In the genomic region with DNA sequence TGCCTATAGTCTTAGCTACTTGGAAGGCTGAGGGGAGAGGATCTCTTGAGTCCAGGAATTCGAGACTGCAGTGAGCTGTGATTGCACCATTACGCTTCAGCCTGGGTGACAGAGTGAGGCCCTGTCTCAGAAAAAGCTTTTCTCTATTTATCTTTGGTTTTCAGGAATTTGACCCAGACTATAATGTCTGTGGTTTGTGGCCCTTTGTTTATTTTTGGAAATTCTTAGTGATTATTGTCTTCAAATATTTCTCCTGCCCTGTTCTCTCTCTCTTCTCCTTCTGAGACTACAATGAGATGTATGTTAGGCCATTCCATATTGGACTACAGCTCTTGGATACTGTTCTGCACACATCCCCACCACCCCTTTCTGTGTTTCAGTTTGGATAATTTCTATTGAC, we compare ENCODE assay signal across 19 cellular contexts. TPM values are rescaled to one million over a fixed set of nuclear protein-coding genes. Genes with fewer than 3 reads are reported as not detected.
DNase-seq lines count a peak whose midpoint lies in the region; ATAC-seq, FAIRE-seq and TF ChIP-seq lines count a peak whose summit lies in the region.
"Had no signal": no experiment of that assay in that cellular context is flagged by ENCODE, and none has a peak within 500 bp of the region (broad histone marks: within the 10 kb centered on the region; RNA-seq: fewer than 3 reads in every experiment).

No MANE protein-coding gene starts in this region.

- 16% methylated on average over 2 of the region's 2 CpGs for WGBS in A549 (ENCODE audit: missing lambda C conversion rate)
- WGBS in mesenchymal stem cell, result 10% methylated on average over 2 of the region's 2 CpGs
- WGBS in mesendoderm (ENCODE audit: extremely low coverage, insufficient coverage, low lambda C conversion rate), result no CpG with 5 or more reads among the region's 2 CpGs

- peak in 1 of 2 experiments; percentile 24; a peak in 1 of 5 replicates for TF ChIP-seq EP300 in A549 (IDR thresholded peaks at IDR 0.05)

- H3K36me3 ChIP-seq in adipocyte (ENCODE audit: control insufficient read depth, insufficient read depth, low read length, severe bottlenecking), result no peaks in the 10 kb centered on the region
- no peaks in the 10 kb centered on the region for H3K36me3 ChIP-seq in mesenchymal stem cell (ENCODE audit: control insufficient read depth in 1 of 2, insufficient read depth in 2 of 2, low read depth in 1 of 2, low read length in 2 of 2)
- H3K36me3 ChIP-seq in mesendoderm (ENCODE audit: control insufficient read depth, insufficient read depth, low read length), result no peaks in the 10 kb centered on the region

- no peak for FAIRE-seq in A549 (lab: Jason Lieb, UNC)
- FAIRE-seq: D721Med had no signal

- no peak overlapping the region for H3K9ac ChIP-seq in adipocyte (ENCODE audit: low read length)
- no peak overlapping the region for H3K9ac ChIP-seq in mesenchymal stem cell (ENCODE audit: low read length)
- H3K9ac ChIP-seq in mesendoderm (ENCODE audit: low read length), result no peak overlapping the region

- POLR2A ChIA-PET in A549 (lab: Yijun Ruan, JAX), result no interaction called here

- H3K79me1 ChIP-seq in mesenchymal stem cell (replicated peaks; ENCODE audit: low read length, poor library complexity, severe bottlenecking) (no peaks in the 10 kb centered on the region), mesendoderm (ENCODE audit: low read length) (no peaks in the 10 kb centered on the region)

- H4K8ac ChIP-seq in mesenchymal stem cell (ENCODE audit: low read length), result no peak overlapping the region
- H4K8ac ChIP-seq in mesendoderm (ENCODE audit: low read depth, low read length), result no peak overlapping the region

- H3K14ac ChIP-seq in mesenchymal stem cell (ENCODE audit: low read length in 2 of 2), result no peak overlapping the region

- CTCF ChIA-PET in A549 (lab: Yijun Ruan, JAX), result interaction anchor here (1.1 to 4.2 kb wide), 5 partner anchors 8 to 104 kb away, joined by 3 to 32 read pairs (median 3); no protein-coding TSS in a partner anchor

- H3K23ac ChIP-seq in mesenchymal stem cell (ENCODE audit: low read length in 2 of 2) (no peak overlapping the region), mesendoderm (ENCODE audit: low read length) (no peak overlapping the region)

- H2BK5ac ChIP-seq in mesenchymal stem cell (ENCODE audit: low read depth, low read length, poor library complexity, severe bottlenecking), result no peak overlapping the region
- no peak overlapping the region for H2BK5ac ChIP-seq in mesendoderm (ENCODE audit: low read length)

- no peaks in the 10 kb centered on the region for H3K79me2 ChIP-seq in mesendoderm (ENCODE audit: control insufficient read depth, insufficient read depth, low read length)

- H2AFZ ChIP-seq in mesenchymal stem cell (ENCODE audit: low read depth, low read length), result no peak overlapping the region

- no peak for TF ChIP-seq RAD21 in A549 (conservative IDR thresholded peaks at IDR 0.05 in 1 of 2, IDR thresholded peaks at IDR 0.05 in 1 of 2)

- no peak overlapping the region for H4K91ac ChIP-seq in mesenchymal stem cell (ENCODE audit: low read length)

- H3K27ac ChIP-seq in A549 (peak overlapping the region; percentile 46 to 65; a peak in 4 of 6 replicates), mesenchymal stem cell (ENCODE audit: low read length, poor library complexity, severe bottlenecking) (no peak overlapping the region), mesendoderm (ENCODE audit: low read depth, low read length) (no peak overlapping the region)

- no peak overlapping the region for H3K56ac ChIP-seq in mesendoderm (ENCODE audit: low read length)

- no peak overlapping the region for H3K4me3 ChIP-seq in A549
- no peak overlapping the region for H3K4me3 ChIP-seq in adipocyte (ENCODE audit: low read length)
- no peak overlapping the region for H3K4me3 ChIP-seq in mesenchymal stem cell (ENCODE audit: insufficient read depth in 1 of 2, low read depth in 1 of 2, low read length in 2 of 2)
- no peak overlapping the region for H3K4me3 ChIP-seq in mesendoderm (ENCODE audit: low read length)

- H4K5ac ChIP-seq in mesendoderm (ENCODE audit: low read length), result no peak overlapping the region

- no peak overlapping the region for H3K4ac ChIP-seq in mesenchymal stem cell (ENCODE audit: low read depth in 1 of 2, low read length in 2 of 2)
- no peak overlapping the region for H3K4ac ChIP-seq in mesendoderm (ENCODE audit: low read depth, low read length)

- H2BK120ac ChIP-seq in mesenchymal stem cell (ENCODE audit: low read depth, low read length), result no peak overlapping the region
- H2BK120ac ChIP-seq in mesendoderm (ENCODE audit: low read depth, low read length), result no peak overlapping the region

- no peak overlapping the region for H2BK12ac ChIP-seq in mesenchymal stem cell (ENCODE audit: low read length in 2 of 2)

- H3K4me1 ChIP-seq in A549 (peaks cover 26% of the 10 kb centered on the region), adipocyte (ENCODE audit: control insufficient read depth, insufficient read depth, low read length) (no peaks in the 10 kb centered on the region), mesenchymal stem cell (ENCODE audit: control insufficient read depth, insufficient read depth, low read depth, low read length) (no peaks in the 10 kb centered on the region), mesendoderm (ENCODE audit: control insufficient read depth, low read depth, low read length) (no peaks in the 10 kb centered on the region)

- no peak for TF ChIP-seq POLR2A in A549 (IDR thresholded peaks at IDR 0.05; ENCODE audit: low read length)

- peak in 1 of 2 experiments; percentile 75 for DNase-seq in A549 (ENCODE audit: low read depth in 1 of 2, low spot score in 1 of 2)
- DNase-seq in GM04503 (ENCODE audit: low read depth), result peak; percentile 27
- peak; percentile 20 for DNase-seq in adipocyte (ENCODE audit: low read depth)
- peak; percentile 44 for DNase-seq in mesenchymal stem cell
- no peak for DNase-seq in GF-D8 (lab: John Stamatoyannopoulos, UW)
- DNase-seq in mesendoderm, result no peak
- DNase-seq in posterior vena cava (ENCODE audit: low spot score), result no peak
- DNase-seq in amygdala (lab: John Stamatoyannopoulos, UW), result no peak
- DNase-seq: CD4-positive, CD25-positive, alpha-beta regulatory T cell; DMS79 treated with DMSO at 0.1 percent for 48 hours; KBM-7; NCI-H1092 treated with DMSO at 0.1 percent for 48 hours; NCI-H1694; NCI-H2107; NCI-H345 had no signal

- H3K27me3 ChIP-seq in adipocyte (replicated peaks; ENCODE audit: control insufficient read depth, insufficient read depth, low read length), result peaks cover 44% of the 10 kb centered on the region
- peaks cover 30 to 57% of the 10 kb centered on the region in 2 experiments for H3K27me3 ChIP-seq in mesenchymal stem cell (ENCODE audit: control insufficient read depth in 1 of 2, insufficient read depth in 1 of 2, low read length in 2 of 2)
- no peaks in the 10 kb centered on the region for H3K27me3 ChIP-seq in mesendoderm (ENCODE audit: insufficient read depth, low read length, poor library complexity)

- H3K18ac ChIP-seq in mesenchymal stem cell (ENCODE audit: low read depth in 1 of 2, low read length in 2 of 2) (no peak overlapping the region), mesendoderm (ENCODE audit: low read length) (no peak overlapping the region)

- ATAC-seq in A549, result peak; percentile 32 to 62; a peak in 4 of 6 replicates

- no peak overlapping the region for H2BK15ac ChIP-seq in mesenchymal stem cell (ENCODE audit: low read depth, poor library complexity, severe bottlenecking)
- no peak overlapping the region for H2BK15ac ChIP-seq in mesendoderm (replicated peaks; ENCODE audit: low read depth)

- intact Hi-C loops in posterior vena cava (cut with DNase I), result no loop called here

- H3K4me2 ChIP-seq in A549, result peak overlapping the region; percentile 21
- H3K4me2 ChIP-seq in mesenchymal stem cell (ENCODE audit: low read length, poor library complexity, severe bottlenecking), result no peak overlapping the region
- H3K4me2 ChIP-seq in mesendoderm (ENCODE audit: low read length), result no peak overlapping the region

- H2AK5ac ChIP-seq in mesenchymal stem cell (ENCODE audit: low read length, severe bottlenecking), result no peak overlapping the region
- no peak overlapping the region for H2AK5ac ChIP-seq in mesendoderm (ENCODE audit: low read length)

- no peak for TF ChIP-seq CTCF in A549 (IDR thresholded peaks at IDR 0.05)

- H3K9me3 ChIP-seq in A549 (no peaks in the 10 kb centered on the region), adipocyte (ENCODE audit: control insufficient read depth, low read length) (no peaks in the 10 kb centered on the region), mesenchymal stem cell (ENCODE audit: control insufficient read depth, low read length) (peaks cover 5% of the 10 kb centered on the region)

RNA-seq across cellular contexts. Expression of gene MUC12, which starts 4.7 kb away (rescaled TPM):
- 1.2 and 1.8 TPM in 2 replicates for polyA plus RNA-seq in A549 (2011; rRNA removed)
- 6.2 and 8.2 TPM in 2 replicates for polyA plus RNA-seq in A549 (2012; cell fraction: cytosol; rRNA removed)
- polyA plus RNA-seq in A549 (2012; cell fraction: nucleus; rRNA removed), result 9.4 and 10.5 TPM in 2 replicates
- polyA plus RNA-seq in A549 (2017; fragmentation: RNase III; extraction: RNeasy Plus Mini Kit Qiagen cat#74134 plus additional on column Dnase treatment), result 2.0 to 2.7 TPM (median 2.4 TPM) in 3 replicates
- polyA minus RNA-seq in A549 (2011; rRNA and poly(A)+ RNA removed), result 0.95 and 1.2 TPM in 2 replicates
- polyA plus RNA-seq in mesenchymal stem cell (2013, experiment 1 of 2), result 11.3 TPM
- 14.2 TPM for polyA plus RNA-seq in mesenchymal stem cell (2013, experiment 2 of 2)
- 4.6 TPM for polyA plus RNA-seq in mesendoderm (2013, experiment 1 of 2)
- polyA plus RNA-seq in mesendoderm (2013, experiment 2 of 2), result 5.6 TPM
- 1 to 10 TPM in 1 of 2 donors, under 1 TPM in 1; 0.62 to 1.5 TPM for total RNA-seq in posterior vena cava
- total RNA-seq: CD4-positive, CD25-positive, alpha-beta regulatory T cell; MCF 10A; SK-MEL-5 had no signal

RNA-seq across cellular contexts. Expression of gene MUC3A, which starts 24.7 kb away (rescaled TPM):
- polyA plus RNA-seq in A549 (2011; rRNA removed), result 4.0 and 4.4 TPM in 2 replicates
- 14.4 and 16.7 TPM in 2 replicates for polyA plus RNA-seq in A549 (2012; cell fraction: cytosol; rRNA removed)
- polyA plus RNA-seq in A549 (2012; cell fraction: nucleus; rRNA removed), result 12.0 and 15.4 TPM in 2 replicates
- 6.9 to 8.1 TPM (median 7.3 TPM) in 3 replicates for polyA plus RNA-seq in A549 (2017; fragmentation: RNase III; extraction: RNeasy Plus Mini Kit Qiagen cat#74134 plus additional on column Dnase treatment)
- 5.3 and 5.7 TPM in 2 replicates for polyA minus RNA-seq in A549 (2011; rRNA and poly(A)+ RNA removed)
- 0.25 TPM for polyA plus RNA-seq in mesenchymal stem cell (2013, experiment 1 of 2)
- polyA plus RNA-seq in mesenchymal stem cell (2013, experiment 2 of 2), result 0.37 TPM
- 75.9 TPM for polyA plus RNA-seq in mesendoderm (2013, experiment 1 of 2)
- polyA plus RNA-seq in mesendoderm (2013, experiment 2 of 2), result 72.9 TPM
- under 1 TPM; 0.52 to 0.74 TPM for total RNA-seq in posterior vena cava
- total RNA-seq: CD4-positive, CD25-positive, alpha-beta regulatory T cell; MCF 10A; SK-MEL-5 had no signal
- polyA plus RNA-seq: CD4-positive, CD25-positive, alpha-beta regulatory T cell had no signal

RNA-seq across cellular contexts. Expression of gene MUC17, which starts 45.9 kb away (rescaled TPM):
- polyA plus RNA-seq in A549 (2011; rRNA removed) (0.01 and 0.03 TPM in 2 replicates), A549 (2017; fragmentation: RNase III; extraction: RNeasy Plus Mini Kit Qiagen cat#74134 plus additional on column Dnase treatment) (not detected in 3 replicates)
- under 0.01 TPM in 1 of 2 replicates, not detected in the other for polyA plus RNA-seq in A549 (2012; cell fraction: cytosol; rRNA removed)
- polyA plus RNA-seq in A549 (2012; cell fraction: nucleus; rRNA removed), result 0.01 and 0.02 TPM in 2 replicates
- polyA minus RNA-seq in A549 (2011; rRNA and poly(A)+ RNA removed), result 0.04 and 0.05 TPM in 2 replicates
- polyA plus RNA-seq in mesenchymal stem cell (2013, experiment 1 of 2), result not detected
- polyA plus RNA-seq in mesenchymal stem cell (2013, experiment 2 of 2), result not detected
- not detected for polyA plus RNA-seq in mesendoderm (2013, experiment 1 of 2)
- polyA plus RNA-seq in mesendoderm (2013, experiment 2 of 2), result not detected
- total RNA-seq in posterior vena cava, result under 1 TPM in 1 of 2 donors, not detected in 1; 0.05 TPM
- total RNA-seq: A673; CD4-positive, CD25-positive, alpha-beta regulatory T cell; MCF 10A; SK-MEL-5 had no signal
- polyA plus RNA-seq: CD4-positive, CD25-positive, alpha-beta regulatory T cell had no signal

Comparison
In these comparisons a context has a peak if more than half of its experiments do, and no peak if none do; other contexts are left out.
1. DNase-seq: peak in GM04503 (single experiment), adipocyte (single experiment) and mesenchymal stem cell (single experiment); none in GF-D8 (single experiment), mesendoderm (single experiment), posterior vena cava (single experiment) and amygdala (0 of 56).
2. H3K27ac ChIP-seq: peak in A549 (2 of 2); none in mesenchymal stem cell (single experiment) and mesendoderm (single experiment).